ENCODE assay signal across 10 cellular contexts in the genomic region with DNA sequence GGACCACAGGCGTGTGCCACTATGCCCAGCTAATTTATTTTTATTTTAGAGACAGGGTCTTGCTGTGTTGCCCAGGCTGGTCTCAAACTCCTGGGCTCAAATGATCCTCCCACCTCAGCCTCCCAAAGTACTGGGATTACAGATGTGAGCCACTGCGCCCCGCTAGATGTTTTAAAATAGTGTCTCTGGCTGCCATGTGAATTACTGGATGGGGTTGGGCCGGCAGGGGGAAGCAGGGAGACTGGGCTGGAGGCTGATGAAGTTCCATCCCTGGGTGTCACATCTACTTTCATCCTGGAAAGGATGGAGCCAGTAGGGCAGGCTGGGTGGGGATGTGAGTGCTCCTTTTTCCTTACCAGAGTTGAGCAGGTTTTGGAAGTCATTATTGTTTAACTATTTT. TPM values are rescaled to one million over a fixed set of nuclear protein-coding genes. Genes with fewer than 3 reads are reported as not detected.
DNase-seq lines count a peak whose midpoint lies in the region; ATAC-seq, FAIRE-seq and TF ChIP-seq lines count a peak whose summit lies in the region.
"Had no signal": no experiment of that assay in that cellular context is flagged by ENCODE, and none has a peak within 500 bp of the region (broad histone marks: within the 10 kb centered on the region; RNA-seq: fewer than 3 reads in every experiment).

No MANE protein-coding gene starts in this region.

- H3K36me3 ChIP-seq in bronchial epithelial cell (ENCODE audit: control insufficient read depth, insufficient read depth, low read length) (no peaks in the 10 kb centered on the region), mucosa of descending colon (ENCODE audit: low read depth) (no peaks in the 10 kb centered on the region), kidney (ENCODE audit: control insufficient read depth in 1 of 2, insufficient read depth in 2 of 2, low read length in 2 of 2) (no peaks in the 10 kb centered on the region)

- TF ChIP-seq POLR2A in GM12891 (IDR thresholded peaks at IDR 0.05; ENCODE audit: low read depth, low read length): no peak

- FAIRE-seq in bronchial epithelial cell (lab: Jason Lieb, UNC) (no peak), GM12891 (lab: Jason Lieb, UNC) (no peak), kidney (lab: Jason Lieb, UNC) (no peak)

- H3K9me3 ChIP-seq in mucosa of descending colon (no peaks in the 10 kb centered on the region), kidney (ENCODE audit: control insufficient read depth in 1 of 2, low read length in 2 of 2) (no peaks in the 10 kb centered on the region)
- H3K9me3 ChIP-seq: testis had no signal

- ATAC-seq in mucosa of descending colon (no peak), GM21723 (IDR thresholded peaks at IDR 0.05; ENCODE audit: unreplicated experiment) (no peak)

- H3K9ac ChIP-seq in kidney (ENCODE audit: low read length in 2 of 2): no peak overlapping the region

- no peak overlapping the region for H3K27ac ChIP-seq in kidney (ENCODE audit: low read depth in 2 of 2, low read length in 2 of 2)
- H3K27ac ChIP-seq: testis had no signal

- H3K4me1 ChIP-seq in mucosa of descending colon (ENCODE audit: low read depth): no peaks in the 10 kb centered on the region
- H3K4me1 ChIP-seq in kidney (ENCODE audit: control insufficient read depth in 1 of 2, insufficient read depth in 1 of 2, low read depth in 1 of 2, low read length in 2 of 2): no peaks in the 10 kb centered on the region
- H3K4me1 ChIP-seq: testis had no signal

- DNase-seq in ELF-1 (ENCODE audit: low read depth, low spot score) (peak; percentile 38), Kasumi-1 (lab: John Stamatoyannopoulos, UW) (peak; percentile 13 to 30), bronchial epithelial cell (ENCODE audit: low read depth) (peak; percentile 16), mucosa of descending colon (peak in 2 of 3 donors; percentile 15 to 31), GM12891 (ENCODE audit: insufficient read length, low spot score) (no peak), kidney (no peak)
- no peak for DNase-seq in stimulated activated CD8-positive, alpha-beta memory T cell treated with anti-CD3 and anti-CD28 coated beads, Interleukin-4, amount 100 ng/mL, for 48 hours
- DNase-seq: NCI-H2227 treated with DMSO at 0.1 percent for 48 hours, testis had no signal

- H3K4me3 ChIP-seq in bronchial epithelial cell (ENCODE audit: low read depth, low read length) (no peak overlapping the region), mucosa of descending colon (no peak overlapping the region), kidney (ENCODE audit: low read length in 2 of 2) (no peak overlapping the region)
- H3K4me3 ChIP-seq: testis had no signal

- TF ChIP-seq CTCF in bronchial epithelial cell (IDR thresholded peaks at IDR 0.05; ENCODE audit: insufficient read depth, low read length, severe bottlenecking) (peak; percentile 31), mucosa of descending colon (IDR thresholded peaks at IDR 0.05) (no peak), kidney (IDR thresholded peaks at IDR 0.05; ENCODE audit: borderline replicate concordance, extremely low read depth, insufficient read depth) (no peak)

- intact Hi-C loops in mucosa of descending colon (cut with DNase I, micrococcal nuclease): no loop called here
- intact Hi-C loops in kidney (cut with DNase I): no loop called here

- peaks cover 5% of the 10 kb centered on the region for H3K27me3 ChIP-seq in bronchial epithelial cell (ENCODE audit: control insufficient read depth, insufficient read depth, low read length)
- H3K27me3 ChIP-seq: testis had no signal

TF ChIP-seq in GM12891, 5 proteins besides CTCF, POLR2A, EP300 and RAD21:
- no peak for TF ChIP-seq SPI1 (IDR thresholded peaks at IDR 0.05; ENCODE audit: low read depth, low read length)

RNA-seq across cellular contexts. Expression of gene DNAH10, which starts 46.1 kb away (rescaled TPM):
- total RNA-seq in bronchial epithelial cell (under 0.01 and 0.13 TPM in 2 replicates), mucosa of descending colon (under 1 TPM; 0.29 to 0.63 (median 0.29) TPM), kidney (0.28 TPM)
- polyA plus RNA-seq in GM12891 (2012; ENCODE audit: low read depth, missing spikeins): 0.10 TPM
- 0.24 TPM for polyA plus RNA-seq in kidney (ENCODE audit: insufficient read depth, low read depth, low replicate concordance)

Comparison
In these comparisons a context has a peak if more than half of its experiments do, and no peak if none do; other contexts are left out.
1. DNase-seq: peak in ELF-1 (single experiment), Kasumi-1 (2 of 2), bronchial epithelial cell (single experiment) and mucosa of descending colon (2 of 3); none in stimulated activated CD8-positive, alpha-beta memory T cell treated with anti-CD3 and anti-CD28 coated beads, Interleukin-4, amount 100 ng/mL, for 48 hours (single experiment), GM12891 (single experiment) and kidney (single experiment).